In the genomic region with DNA sequence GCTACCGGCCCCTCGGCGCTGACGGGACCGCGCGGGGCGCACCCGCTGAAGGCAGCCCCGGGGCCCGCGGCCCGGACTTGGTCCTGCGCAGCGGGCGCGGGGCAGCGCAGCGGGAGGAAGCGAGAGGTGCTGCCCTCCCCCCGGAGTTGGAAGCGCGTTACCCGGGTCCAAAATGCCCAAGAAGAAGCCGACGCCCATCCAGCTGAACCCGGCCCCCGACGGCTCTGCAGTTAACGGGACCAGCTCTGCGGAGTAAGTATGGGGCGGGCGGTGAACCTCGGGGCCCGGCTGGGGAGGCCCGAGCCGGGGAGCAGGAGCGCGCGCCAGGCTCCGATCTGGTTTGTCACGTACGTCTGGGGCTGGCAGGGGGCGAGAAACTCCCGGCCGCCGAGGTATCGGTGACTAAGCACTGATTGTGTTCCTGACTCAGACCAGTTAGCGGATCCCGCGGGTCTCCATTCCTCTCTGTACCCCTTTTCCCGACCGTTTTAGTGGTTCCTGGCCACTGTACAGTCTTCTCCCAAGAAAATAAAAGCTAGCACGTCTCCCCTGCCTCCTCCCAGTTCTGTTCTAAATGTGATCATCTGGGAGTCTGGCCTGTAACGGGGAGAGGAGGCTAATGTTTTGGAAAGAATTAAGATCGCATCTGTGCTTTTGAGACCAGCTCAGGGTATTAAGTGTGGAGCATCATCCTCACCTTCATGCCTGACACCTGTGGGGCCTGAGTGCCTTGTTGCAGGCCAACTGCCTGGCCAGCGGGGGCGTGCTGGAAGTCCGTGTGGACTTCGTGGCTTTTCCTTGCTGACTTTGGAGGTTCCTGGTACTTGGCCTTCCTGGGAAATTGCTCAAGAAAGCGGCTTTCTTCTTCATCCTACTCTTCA, we compare ENCODE assay signal across 8 cellular contexts. TPM values are rescaled to one million over a fixed set of nuclear protein-coding genes. Genes with fewer than 3 reads are reported as not detected.
DNase-seq lines count a peak whose midpoint lies in the region; ATAC-seq, FAIRE-seq and TF ChIP-seq lines count a peak whose summit lies in the region.

No MANE protein-coding gene starts in this region.

- TF ChIP-seq CTCF in 22Rv1 (IDR thresholded peaks at IDR 0.05) (peak; percentile 69), glutamatergic neuron (IDR thresholded peaks at IDR 0.05; ENCODE audit: partially characterized antibody, unreplicated experiment) (no peak), pancreas (IDR thresholded peaks at IDR 0.05) (peak in 1 of 4 donors; percentile 21), tibial artery (IDR thresholded peaks at IDR 0.05) (peak in 1 of 2 experiments; percentile 19)

- peaks cover 10% of the 10 kb centered on the region for H3K4me1 ChIP-seq in SJSA1 (replicated peaks)
- H3K4me1 ChIP-seq in pancreas, result peaks cover 0 to 17% (median 7%) of the 10 kb centered on the region in 3 donors
- H3K4me1 ChIP-seq in tibial artery, result peaks cover 0 to 47% (median 23%) of the 10 kb centered on the region in 4 donors

- 1% methylated on average over 54 to 61 of the region's 61 CpGs for WGBS in pancreas, 2 donors

- intact Hi-C loops in pancreas (cut with DNase I) (loop anchor here in 2 of 3 donors (10.0 kb wide), 1 partner anchor 107 kb away; a partner anchor contains a TSS), tibial artery (cut with DNase I; ENCODE audit: low total_unique reads) (loop anchor here (2.0 kb wide), 1 partner anchor 109 kb away; a partner anchor contains a TSS)

- peak; percentile 28 for DNase-seq in GM12892 (ENCODE audit: insufficient read length)
- peak; percentile 69 to 71 for DNase-seq in SJSA1 (ENCODE audit: low read depth in 1 of 2, low spot score in 2 of 2)
- DNase-seq in activated naive CD4-positive, alpha-beta T cell treated with anti-CD3 and anti-CD28 coated beads, Interleukin-2, amount 50 U/mL, for 16 hours, result peak; percentile 84
- peak; percentile 52 for DNase-seq in glutamatergic neuron
- peak; percentile 53 to 85 (median 72) for DNase-seq in pancreas
- DNase-seq in tibial artery, result peak; percentile 62 to 84

- ATAC-seq in HG03196 (IDR thresholded peaks at IDR 0.05; ENCODE audit: unreplicated experiment), result peak; percentile 26
- ATAC-seq in pancreas, result peak; percentile 45 to 65 (median 54)

- H3K36me3 Mint-ChIP-seq in glutamatergic neuron (ENCODE audit: unreplicated experiment), result no peaks in the 10 kb centered on the region

- FAIRE-seq in GM12892 (lab: Jason Lieb, UNC), result peak; percentile 73
- no peak for FAIRE-seq in pancreas (lab: Jason Lieb, UNC)

- peaks cover 2% of the 10 kb centered on the region for H3K27me3 Mint-ChIP-seq in glutamatergic neuron (ENCODE audit: unreplicated experiment)

- H3K36me3 ChIP-seq in SJSA1 (peaks cover 23% of the 10 kb centered on the region), pancreas (no peaks in the 10 kb centered on the region), tibial artery (no peaks in the 10 kb centered on the region)

- H3K4me3 Mint-ChIP-seq in glutamatergic neuron (ENCODE audit: unreplicated experiment), result peak overlapping the region; percentile 93

- peaks cover 7% of the 10 kb centered on the region for H3K9me3 Mint-ChIP-seq in glutamatergic neuron (ENCODE audit: unreplicated experiment)

- peak overlapping the region; percentile 71 for H3K27ac ChIP-seq in 22Rv1
- peak overlapping the region; percentile 41 for H3K27ac ChIP-seq in SJSA1
- peak overlapping the region; percentile 79 to 94 (median 87) for H3K27ac ChIP-seq in pancreas
- H3K27ac ChIP-seq in tibial artery, result peak overlapping the region; percentile 94 to 96

- H3K9me3 ChIP-seq in SJSA1 (replicated peaks) (no peaks in the 10 kb centered on the region), pancreas (no peaks in the 10 kb centered on the region), tibial artery (no peaks in the 10 kb centered on the region)

- H3K27me3 ChIP-seq in SJSA1 (replicated peaks) (no peaks in the 10 kb centered on the region), pancreas (no peaks in the 10 kb centered on the region), tibial artery (no peaks in the 10 kb centered on the region)

- peaks cover 5% of the 10 kb centered on the region for H3K4me1 Mint-ChIP-seq in glutamatergic neuron (ENCODE audit: low read depth, unreplicated experiment)

- TF ChIP-seq POLR2A in GM12892 (IDR thresholded peaks at IDR 0.05; ENCODE audit: low read depth, low read length), result no peak

- H3K4me3 ChIP-seq in SJSA1, result peak overlapping the region; percentile 72
- peak overlapping the region; percentile 72 to 93 (median 77) for H3K4me3 ChIP-seq in pancreas
- H3K4me3 ChIP-seq in tibial artery, result peak overlapping the region; percentile 78 to 94

- H3K27ac Mint-ChIP-seq in glutamatergic neuron (ENCODE audit: unreplicated experiment), result peak overlapping the region; percentile 59

RNA-seq across cellular contexts. Expression of a gene that starts 0.7 kb away (rescaled TPM):
- polyA plus RNA-seq in GM12892 (2012; ENCODE audit: missing spikeins), result 75.2 TPM
- 43.9 TPM in 2 replicates for total RNA-seq in SJSA1 (2014; rRNA removed; shearing (Covaris generic))
- 27.3 TPM for total RNA-seq in glutamatergic neuron (ENCODE audit: unreplicated experiment)
- total RNA-seq in pancreas, result 10 to 100 TPM; 10.1 to 23.3 (median 16.4) TPM
- 10 to 100 TPM in 1 of 2 donors, 1 to 10 TPM in 1; 7.6 to 18.7 TPM for polyA plus RNA-seq in pancreas

RNA-seq across cellular contexts. Expression of a gene that starts 30.9 kb away (rescaled TPM):
- 34.1 TPM for polyA plus RNA-seq in GM12892 (2012; ENCODE audit: missing spikeins)
- 32.2 and 47.7 TPM in 2 replicates for total RNA-seq in SJSA1 (2014; rRNA removed; shearing (Covaris generic))
- total RNA-seq in glutamatergic neuron (ENCODE audit: unreplicated experiment) (5.8 TPM), pancreas (1 to 10 TPM; 2.5 to 4.6 (median 3.4) TPM)
- 1 to 10 TPM; 2.8 to 5.2 TPM for polyA plus RNA-seq in pancreas

Comparison
In these comparisons a context has a peak if more than half of its experiments do, and no peak if none do; other contexts are left out.
1. Peak in every context shown above with its lines: DNase-seq, ATAC-seq, H3K4me3 ChIP-seq and H3K27ac ChIP-seq.
2. H3K27ac ChIP-seq: peak in every context shown above with its lines; median percentile 95 in tibial artery; 87 in pancreas; 71 in 22Rv1; 41 in SJSA1.
3. DNase-seq: peak in every context shown above with its lines; median percentile 84 in activated naive CD4-positive, alpha-beta T cell treated with anti-CD3 and anti-CD28 coated beads, Interleukin-2, amount 50 U/mL, for 16 hours; 73 in tibial artery; 72 in pancreas; 70 in SJSA1; 52 in glutamatergic neuron; 28 in GM12892.